In the genomic region with DNA sequence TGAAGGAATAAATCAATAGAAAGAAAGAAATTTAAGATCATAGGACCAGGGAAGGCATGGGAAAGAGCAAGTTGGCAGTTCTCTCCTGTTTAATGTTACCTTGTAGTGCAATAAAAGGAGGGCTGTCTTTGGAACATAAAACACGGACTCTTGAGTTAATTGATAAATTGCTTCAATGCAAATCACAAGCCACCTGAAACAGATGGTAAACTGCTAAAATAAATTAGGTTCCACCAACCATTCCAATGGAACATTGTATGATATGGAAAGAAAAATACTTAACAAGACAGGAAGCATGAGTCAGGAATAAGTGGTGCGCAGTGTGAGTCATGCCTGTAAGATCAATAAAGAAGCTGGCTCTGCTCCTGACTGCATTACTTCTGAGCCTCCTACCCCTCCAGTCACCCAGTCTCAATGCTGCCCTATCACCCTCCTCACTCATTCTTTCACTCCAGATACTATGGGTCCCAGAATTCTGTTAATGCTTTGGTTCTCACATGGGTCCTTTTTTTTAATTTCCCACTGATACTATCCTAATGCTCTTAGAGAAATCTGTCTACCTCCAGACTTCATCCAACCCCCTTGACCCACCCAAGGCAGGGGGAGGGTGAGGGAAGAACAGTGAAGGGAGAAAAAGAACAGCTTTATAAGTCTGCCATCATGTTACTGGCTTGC, we compare ENCODE assay signal across 9 cellular contexts.
A peak's percentile ranks its signal among the peaks of the same experiment; 100 is the strongest.
DNase-seq lines count a peak whose midpoint lies in the region; ATAC-seq and TF ChIP-seq lines count a peak whose summit lies in the region.
"Had no signal": no experiment of that assay in that cellular context is flagged by ENCODE, and none has a peak within 500 bp of the region (broad histone marks: within the 10 kb centered on the region; RNA-seq: fewer than 3 reads in every experiment).

No MANE protein-coding gene starts in this region.

- no peak overlapping the region for H3K4me3 ChIP-seq in spleen

- H3K4me1 ChIP-seq in spleen, result peaks cover 0 to 35% (median 7%) of the 10 kb centered on the region in 6 donors

- no peak overlapping the region for H3K4me3 Mint-ChIP-seq in activated CD4-positive, alpha-beta memory T cell treated with anti-CD3 and anti-CD28 coated beads for 36 hours
- H3K4me3 Mint-ChIP-seq in activated CD4-positive, alpha-beta memory T cell treated with anti-CD3 and anti-CD28 coated beads, Interleukin-2, amount 10 ng/mL, durations not matched to agents 7 days and 5 days, result no peak overlapping the region
- no peak overlapping the region for H3K4me3 Mint-ChIP-seq in stimulated activated naive CD8-positive, alpha-beta T cell treated with anti-CD3 and anti-CD28 coated beads, Interleukin-15, amount 100 ng/mL, for 72 hours
- H3K4me3 Mint-ChIP-seq in activated T-helper 2 cell treated with anti-CD3 and anti-CD28 coated beads, Interferon-gamma antibody, Interleukin-2, Interleukin-4, amounts not matched to agents 10 μg/mL and 5 μg/mL and 100 μg/mL, durations not matched to agents 14 hours and 24 hours and 36 hours (ENCODE audit: low read depth), result no peak overlapping the region
- H3K4me3 Mint-ChIP-seq: memory B cell had no signal

- ATAC-seq in esophagus mucosa (peak; percentile 95), GM19035 (IDR thresholded peaks at IDR 0.05; ENCODE audit: unreplicated experiment) (no peak)
- ATAC-seq in stimulated activated naive CD8-positive, alpha-beta T cell treated with anti-CD3 and anti-CD28 coated beads, Interleukin-15, amount 100 ng/mL, for 72 hours, result peak; percentile 73

- no peak for TF ChIP-seq POLR2A in spleen (IDR thresholded peaks at IDR 0.05)

- H3K36me3 ChIP-seq in spleen, result no peaks in the 10 kb centered on the region

- POLR2A ChIA-PET in activated CD4-positive, alpha-beta memory T cell treated with anti-CD3 and anti-CD28 coated beads for 36 hours (lab: Charles Lee), result no interaction called here
- POLR2A ChIA-PET in activated CD4-positive, alpha-beta memory T cell treated with anti-CD3 and anti-CD28 coated beads, Interleukin-2, amount 10 ng/mL, durations not matched to agents 7 days and 5 days (lab: Charles Lee), result no interaction called here

- H3K9me3 ChIP-seq in spleen, result no peaks in the 10 kb centered on the region

- intact Hi-C loops in activated CD4-positive, alpha-beta memory T cell treated with anti-CD3 and anti-CD28 coated beads for 36 hours (cut with micrococcal nuclease), result no loop called here
- intact Hi-C loops in spleen (cut with DNase I; ENCODE audit: low total_unique reads), result no loop called here
- intact Hi-C loops in activated T-helper 2 cell treated with anti-CD3 and anti-CD28 coated beads, Interferon-gamma antibody, Interleukin-2, Interleukin-4, amounts not matched to agents 10 μg/mL and 5 μg/mL and 100 μg/mL, durations not matched to agents 14 hours and 24 hours and 36 hours (cut with micrococcal nuclease), result no loop called here

- 60 to 86% (median 77%) methylated on average over 2 of the region's 2 CpGs for WGBS in spleen, 5 donors

- H3K27me3 Mint-ChIP-seq in activated CD4-positive, alpha-beta memory T cell treated with anti-CD3 and anti-CD28 coated beads for 36 hours, result no peaks in the 10 kb centered on the region
- no peaks in the 10 kb centered on the region for H3K27me3 Mint-ChIP-seq in activated CD4-positive, alpha-beta memory T cell treated with anti-CD3 and anti-CD28 coated beads, Interleukin-2, amount 10 ng/mL, durations not matched to agents 7 days and 5 days
- no peaks in the 10 kb centered on the region for H3K27me3 Mint-ChIP-seq in stimulated activated naive CD8-positive, alpha-beta T cell treated with anti-CD3 and anti-CD28 coated beads, Interleukin-15, amount 100 ng/mL, for 72 hours
- no peaks in the 10 kb centered on the region for H3K27me3 Mint-ChIP-seq in activated T-helper 2 cell treated with anti-CD3 and anti-CD28 coated beads, Interferon-gamma antibody, Interleukin-2, Interleukin-4, amounts not matched to agents 10 μg/mL and 5 μg/mL and 100 μg/mL, durations not matched to agents 14 hours and 24 hours and 36 hours (ENCODE audit: low read depth)
- H3K27me3 Mint-ChIP-seq: memory B cell had no signal

- H3K36me3 Mint-ChIP-seq in activated CD4-positive, alpha-beta memory T cell treated with anti-CD3 and anti-CD28 coated beads for 36 hours, result no peaks in the 10 kb centered on the region
- H3K36me3 Mint-ChIP-seq in activated CD4-positive, alpha-beta memory T cell treated with anti-CD3 and anti-CD28 coated beads, Interleukin-2, amount 10 ng/mL, durations not matched to agents 7 days and 5 days (ENCODE audit: low read depth), result no peaks in the 10 kb centered on the region
- no peaks in the 10 kb centered on the region for H3K36me3 Mint-ChIP-seq in activated T-helper 2 cell treated with anti-CD3 and anti-CD28 coated beads, Interferon-gamma antibody, Interleukin-2, Interleukin-4, amounts not matched to agents 10 μg/mL and 5 μg/mL and 100 μg/mL, durations not matched to agents 14 hours and 24 hours and 36 hours (ENCODE audit: low read depth)
- H3K36me3 Mint-ChIP-seq: memory B cell had no signal

- no peaks in the 10 kb centered on the region for H3K9me3 Mint-ChIP-seq in activated CD4-positive, alpha-beta memory T cell treated with anti-CD3 and anti-CD28 coated beads for 36 hours
- no peaks in the 10 kb centered on the region for H3K9me3 Mint-ChIP-seq in activated CD4-positive, alpha-beta memory T cell treated with anti-CD3 and anti-CD28 coated beads, Interleukin-2, amount 10 ng/mL, durations not matched to agents 7 days and 5 days
- no peaks in the 10 kb centered on the region for H3K9me3 Mint-ChIP-seq in stimulated activated naive CD8-positive, alpha-beta T cell treated with anti-CD3 and anti-CD28 coated beads, Interleukin-15, amount 100 ng/mL, for 72 hours
- H3K9me3 Mint-ChIP-seq in activated T-helper 2 cell treated with anti-CD3 and anti-CD28 coated beads, Interferon-gamma antibody, Interleukin-2, Interleukin-4, amounts not matched to agents 10 μg/mL and 5 μg/mL and 100 μg/mL, durations not matched to agents 14 hours and 24 hours and 36 hours, result no peaks in the 10 kb centered on the region
- H3K9me3 Mint-ChIP-seq: memory B cell had no signal

- H3K27ac ChIP-seq in spleen, result peak overlapping the region in 3 of 8 donors; percentile 10 to 45 (median 44)

- peak; percentile 14 for DNase-seq in activated CD4-positive, alpha-beta memory T cell treated with anti-CD3 and anti-CD28 coated beads for 36 hours
- no peak for DNase-seq in activated CD4-positive, alpha-beta memory T cell treated with anti-CD3 and anti-CD28 coated beads, Interleukin-2, amount 10 ng/mL, durations not matched to agents 7 days and 5 days
- peak; percentile 41 for DNase-seq in NCI-H774 (lab: John Stamatoyannopoulos, UW)
- DNase-seq in stimulated activated naive CD8-positive, alpha-beta T cell treated with anti-CD3 and anti-CD28 coated beads, Interleukin-15, amount 100 ng/mL, for 72 hours, result no peak
- DNase-seq in spleen, result no peak
- no peak for DNase-seq in activated T-helper 2 cell treated with anti-CD3 and anti-CD28 coated beads, Interferon-gamma antibody, Interleukin-2, Interleukin-4, amounts not matched to agents 10 μg/mL and 5 μg/mL and 100 μg/mL, durations not matched to agents 14 hours and 24 hours and 36 hours (ENCODE audit: low spot score)

- no peak overlapping the region for H3K27ac Mint-ChIP-seq in activated CD4-positive, alpha-beta memory T cell treated with anti-CD3 and anti-CD28 coated beads for 36 hours
- no peak overlapping the region for H3K27ac Mint-ChIP-seq in activated CD4-positive, alpha-beta memory T cell treated with anti-CD3 and anti-CD28 coated beads, Interleukin-2, amount 10 ng/mL, durations not matched to agents 7 days and 5 days
- H3K27ac Mint-ChIP-seq in stimulated activated naive CD8-positive, alpha-beta T cell treated with anti-CD3 and anti-CD28 coated beads, Interleukin-15, amount 100 ng/mL, for 72 hours, result no peak overlapping the region
- H3K27ac Mint-ChIP-seq in activated T-helper 2 cell treated with anti-CD3 and anti-CD28 coated beads, Interferon-gamma antibody, Interleukin-2, Interleukin-4, amounts not matched to agents 10 μg/mL and 5 μg/mL and 100 μg/mL, durations not matched to agents 14 hours and 24 hours and 36 hours, result no peak overlapping the region
- H3K27ac Mint-ChIP-seq: memory B cell had no signal

- CTCF ChIA-PET in activated CD4-positive, alpha-beta memory T cell treated with anti-CD3 and anti-CD28 coated beads for 36 hours (lab: Charles Lee), result no interaction called here
- CTCF ChIA-PET in activated CD4-positive, alpha-beta memory T cell treated with anti-CD3 and anti-CD28 coated beads, Interleukin-2, amount 10 ng/mL, durations not matched to agents 7 days and 5 days (lab: Charles Lee), result no interaction called here

- peaks cover 4% of the 10 kb centered on the region for H3K4me1 Mint-ChIP-seq in activated CD4-positive, alpha-beta memory T cell treated with anti-CD3 and anti-CD28 coated beads for 36 hours (ENCODE audit: low read depth)
- H3K4me1 Mint-ChIP-seq in activated CD4-positive, alpha-beta memory T cell treated with anti-CD3 and anti-CD28 coated beads, Interleukin-2, amount 10 ng/mL, durations not matched to agents 7 days and 5 days, result peaks cover 17% of the 10 kb centered on the region
- no peaks in the 10 kb centered on the region for H3K4me1 Mint-ChIP-seq in stimulated activated naive CD8-positive, alpha-beta T cell treated with anti-CD3 and anti-CD28 coated beads, Interleukin-15, amount 100 ng/mL, for 72 hours
- peaks cover 4% of the 10 kb centered on the region for H3K4me1 Mint-ChIP-seq in activated T-helper 2 cell treated with anti-CD3 and anti-CD28 coated beads, Interferon-gamma antibody, Interleukin-2, Interleukin-4, amounts not matched to agents 10 μg/mL and 5 μg/mL and 100 μg/mL, durations not matched to agents 14 hours and 24 hours and 36 hours (ENCODE audit: low read depth)

- no peak for TF ChIP-seq CTCF in spleen (IDR thresholded peaks at IDR 0.05 in 8 of 11, conservative IDR thresholded peaks at IDR 0.05 in 3 of 11)

- no peaks in the 10 kb centered on the region for H3K27me3 ChIP-seq in spleen (replicated peaks in 1 of 7)

Comparison
In these comparisons a context has a peak if more than half of its experiments do, and no peak if none do; other contexts are left out.
1. DNase-seq: peak in activated CD4-positive, alpha-beta memory T cell treated with anti-CD3 and anti-CD28 coated beads for 36 hours (single experiment) and NCI-H774 (single experiment); none in activated CD4-positive, alpha-beta memory T cell treated with anti-CD3 and anti-CD28 coated beads, Interleukin-2, amount 10 ng/mL, durations not matched to agents 7 days and 5 days (single experiment), stimulated activated naive CD8-positive, alpha-beta T cell treated with anti-CD3 and anti-CD28 coated beads, Interleukin-15, amount 100 ng/mL, for 72 hours (0 of 2), spleen (single experiment) and activated T-helper 2 cell treated with anti-CD3 and anti-CD28 coated beads, Interferon-gamma antibody, Interleukin-2, Interleukin-4, amounts not matched to agents 10 μg/mL and 5 μg/mL and 100 μg/mL, durations not matched to agents 14 hours and 24 hours and 36 hours (single experiment).